ENCODE assay signal across 1 cellular context in genomic region chr7:144488977-144489376, GRCh38.
TF ChIP-seq lines count a peak whose summit lies in the region.

No MANE protein-coding gene starts in this region.

TF ChIP-seq in H1, 55 proteins besides CTCF, POLR2A, EP300 and RAD21 (continued from another document):
- TF ChIP-seq SIX5 (IDR thresholded peaks at IDR 0.05; ENCODE audit: low read depth, low read length) (no peak), EZH2 (IDR thresholded peaks at IDR 0.05; ENCODE audit: low read depth, low read length, severe bottlenecking) (no peak), HDAC6 (IDR thresholded peaks at IDR 0.05; ENCODE audit: low read depth, low read length) (no peak), CREB1 (IDR thresholded peaks at IDR 0.05) (no peak)
